2 cellular contexts compared by ENCODE assay signal in the genomic region with DNA sequence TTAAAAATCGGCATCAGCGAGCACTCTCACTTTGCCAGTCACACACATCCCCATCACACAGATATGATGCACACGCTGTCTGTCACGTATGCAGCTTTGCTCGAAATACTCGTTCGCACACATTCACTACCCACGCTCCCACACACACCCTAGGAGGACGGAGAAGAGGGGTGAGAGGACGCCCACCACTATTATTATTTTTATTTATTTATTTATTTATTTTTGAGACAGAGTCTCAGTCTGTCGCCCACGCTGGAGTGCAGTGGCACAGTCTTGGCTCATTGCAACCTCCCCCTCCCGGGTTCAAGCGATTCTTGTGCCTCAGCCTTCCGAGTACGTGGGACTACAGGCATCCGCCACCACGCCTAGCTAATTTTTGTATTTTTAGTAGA.
TF ChIP-seq lines count a peak whose summit lies in the region.

No MANE protein-coding gene starts in this region.

TF ChIP-seq in WTC11, 78 proteins besides CTCF, POLR2A, EP300 and RAD21 (continued from another document):
- TF ChIP-seq, protein P1, sequence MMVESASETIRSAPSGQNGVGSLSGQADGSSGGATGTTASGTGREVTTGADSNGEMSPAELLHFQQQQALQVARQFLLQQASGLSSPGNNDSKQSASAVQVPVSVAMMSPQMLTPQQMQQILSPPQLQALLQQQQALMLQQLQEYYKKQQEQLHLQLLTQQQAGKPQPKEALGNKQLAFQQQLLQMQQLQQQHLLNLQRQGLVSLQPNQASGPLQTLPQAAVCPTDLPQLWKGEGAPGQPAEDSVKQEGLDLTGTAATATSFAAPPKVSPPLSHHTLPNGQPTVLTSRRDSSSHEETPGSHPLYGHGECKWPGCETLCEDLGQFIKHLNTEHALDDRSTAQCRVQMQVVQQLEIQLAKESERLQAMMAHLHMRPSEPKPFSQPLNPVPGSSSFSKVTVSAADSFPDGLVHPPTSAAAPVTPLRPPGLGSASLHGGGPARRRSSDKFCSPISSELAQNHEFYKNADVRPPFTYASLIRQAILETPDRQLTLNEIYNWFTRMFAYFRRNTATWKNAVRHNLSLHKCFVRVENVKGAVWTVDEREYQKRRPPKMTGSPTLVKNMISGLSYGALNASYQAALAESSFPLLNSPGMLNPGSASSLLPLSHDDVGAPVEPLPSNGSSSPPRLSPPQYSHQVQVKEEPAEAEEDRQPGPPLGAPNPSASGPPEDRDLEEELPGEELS (CRISPR knock-in tag; IDR thresholded peaks at IDR 0.05): no peak
- TF ChIP-seq, protein P2, sequence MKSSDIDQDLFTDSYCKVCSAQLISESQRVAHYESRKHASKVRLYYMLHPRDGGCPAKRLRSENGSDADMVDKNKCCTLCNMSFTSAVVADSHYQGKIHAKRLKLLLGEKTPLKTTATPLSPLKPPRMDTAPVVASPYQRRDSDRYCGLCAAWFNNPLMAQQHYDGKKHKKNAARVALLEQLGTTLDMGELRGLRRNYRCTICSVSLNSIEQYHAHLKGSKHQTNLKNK (CRISPR knock-in tag; IDR thresholded peaks at IDR 0.05): no peak

TF ChIP-seq in SK-N-SH, 30 proteins besides CTCF, POLR2A, EP300 and RAD21 (continued from another document):
- TF ChIP-seq, protein P3, sequence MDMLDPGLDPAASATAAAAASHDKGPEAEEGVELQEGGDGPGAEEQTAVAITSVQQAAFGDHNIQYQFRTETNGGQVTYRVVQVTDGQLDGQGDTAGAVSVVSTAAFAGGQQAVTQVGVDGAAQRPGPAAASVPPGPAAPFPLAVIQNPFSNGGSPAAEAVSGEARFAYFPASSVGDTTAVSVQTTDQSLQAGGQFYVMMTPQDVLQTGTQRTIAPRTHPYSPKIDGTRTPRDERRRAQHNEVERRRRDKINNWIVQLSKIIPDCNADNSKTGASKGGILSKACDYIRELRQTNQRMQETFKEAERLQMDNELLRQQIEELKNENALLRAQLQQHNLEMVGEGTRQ (IDR thresholded peaks at IDR 0.05; ENCODE audit: borderline replicate concordance, low read depth, low read length): no peak
- no peak for TF ChIP-seq FOXM1 (IDR thresholded peaks at IDR 0.05; ENCODE audit: low read depth)
- TF ChIP-seq NFIC (IDR thresholded peaks at IDR 0.05; ENCODE audit: borderline replicate concordance): no peak
- no peak for TF ChIP-seq TCF12 (IDR thresholded peaks at IDR 0.05)
TF ChIP-seq in SK-N-SH: peak in this region for 0.
